Comparison of ENCODE assay signal across 14 cellular contexts in genomic region chr11:72971611-72972010, GRCh38.
DNase-seq lines count a peak whose midpoint lies in the region; ATAC-seq, FAIRE-seq and TF ChIP-seq lines count a peak whose summit lies in the region.
"Had no signal": no experiment of that assay in that cellular context is flagged by ENCODE, and none has a peak within 500 bp of the region (broad histone marks: within the 10 kb centered on the region; RNA-seq: fewer than 3 reads in every experiment).

No MANE protein-coding gene starts in this region.

- H3K36me3 Mint-ChIP-seq in activated B cell treated with CpG ODN at 0.5 μM for 24 hours (ENCODE audit: low read depth) (peaks cover 82% of the 10 kb centered on the region), mesothelial cell of epicardium (peaks cover 30% of the 10 kb centered on the region)
- H3K36me3 Mint-ChIP-seq in stimulated activated memory B cell treated with anti-CD40 and anti-IgM and Interleukin-4, amounts not matched to agents 10 μg/mL and 1 μg/mL and 100 μg/mL, for 72 hours, result peaks cover 75% of the 10 kb centered on the region

- peak overlapping the region in 4 of 8 donors; percentile 22 to 36 (median 31) for H3K27ac ChIP-seq in spleen

- FAIRE-seq in GM12892 (lab: Jason Lieb, UNC), result peak; percentile 76

- H3K4me3 Mint-ChIP-seq in activated B cell treated with CpG ODN at 0.5 μM for 24 hours (no peak overlapping the region), mesothelial cell of epicardium (no peak overlapping the region)
- H3K4me3 Mint-ChIP-seq in stimulated activated memory B cell treated with anti-CD40 and anti-IgM and Interleukin-4, amounts not matched to agents 10 μg/mL and 1 μg/mL and 100 μg/mL, for 72 hours, result no peak overlapping the region
- H3K4me3 Mint-ChIP-seq: CD4-positive, alpha-beta T cell had no signal

- TF ChIP-seq POLR2A in GM12892 (IDR thresholded peaks at IDR 0.05; ENCODE audit: low read depth, low read length), result no peak
- no peak for TF ChIP-seq POLR2A in spleen (IDR thresholded peaks at IDR 0.05)

- POLR2A ChIA-PET in activated B cell treated with CpG ODN at 0.5 μM for 24 hours (lab: Charles Lee), result interaction anchor here (0.6 kb wide), 1 partner anchor 34 kb away, joined by 4 read pairs; no protein-coding TSS in a partner anchor

- H3K4me1 Mint-ChIP-seq in activated B cell treated with CpG ODN at 0.5 μM for 24 hours, result peaks cover 67% of the 10 kb centered on the region
- H3K4me1 Mint-ChIP-seq in mesothelial cell of epicardium, result peaks cover 30% of the 10 kb centered on the region
- H3K4me1 Mint-ChIP-seq in stimulated activated memory B cell treated with anti-CD40 and anti-IgM and Interleukin-4, amounts not matched to agents 10 μg/mL and 1 μg/mL and 100 μg/mL, for 72 hours, result peaks cover 70% of the 10 kb centered on the region

- H3K4me3 ChIP-seq in spleen, result no peak overlapping the region
- H3K4me3 ChIP-seq: HAP-1 had no signal

- DNase-seq in GM12892 (ENCODE audit: insufficient read length), result no peak
- no peak for DNase-seq in activated B cell treated with CpG ODN at 0.5 μM for 24 hours
- DNase-seq in mesothelial cell of epicardium (ENCODE audit: low spot score in 2 of 2, unreplicated experiment in 2 of 2), result no peak
- DNase-seq in NCI-H526 (lab: John Stamatoyannopoulos, UW), result no peak
- DNase-seq in spleen, result no peak
- DNase-seq: CD4-positive, alpha-beta T cell; DMS53; NCI-H1436; NCI-H2029 treated with DMSO at 0.1 percent for 48 hours; NCI-H524; SIG-M5 had no signal

- no peaks in the 10 kb centered on the region for H3K27me3 ChIP-seq in spleen (replicated peaks in 1 of 7)

- no peaks in the 10 kb centered on the region for H3K27me3 Mint-ChIP-seq in activated B cell treated with CpG ODN at 0.5 μM for 24 hours
- H3K27me3 Mint-ChIP-seq in mesothelial cell of epicardium (ENCODE audit: low read depth), result no peaks in the 10 kb centered on the region
- no peaks in the 10 kb centered on the region for H3K27me3 Mint-ChIP-seq in stimulated activated memory B cell treated with anti-CD40 and anti-IgM and Interleukin-4, amounts not matched to agents 10 μg/mL and 1 μg/mL and 100 μg/mL, for 72 hours
- H3K27me3 Mint-ChIP-seq: CD4-positive, alpha-beta T cell had no signal

- intact Hi-C loops in activated B cell treated with CpG ODN at 0.5 μM for 24 hours (cut with micrococcal nuclease), result no loop called here
- intact Hi-C loops in spleen (cut with DNase I; ENCODE audit: low total_unique reads), result no loop called here

- H3K27ac Mint-ChIP-seq in activated B cell treated with CpG ODN at 0.5 μM for 24 hours (peak overlapping the region; percentile 47), mesothelial cell of epicardium (peak overlapping the region; percentile 28)
- peak overlapping the region; percentile 64 for H3K27ac Mint-ChIP-seq in stimulated activated memory B cell treated with anti-CD40 and anti-IgM and Interleukin-4, amounts not matched to agents 10 μg/mL and 1 μg/mL and 100 μg/mL, for 72 hours
- H3K27ac Mint-ChIP-seq: CD4-positive, alpha-beta T cell had no signal

- CTCF ChIA-PET in activated B cell treated with CpG ODN at 0.5 μM for 24 hours (lab: Charles Lee), result no interaction called here

- peaks cover 0 to 3% (median 0%) of the 10 kb centered on the region in 8 donors for H3K9me3 ChIP-seq in spleen

- TF ChIP-seq CTCF in activated B cell treated with CpG ODN at 0.5 μM for 24 hours (IDR thresholded peaks at IDR 0.05) (no peak), mesothelial cell of epicardium (IDR thresholded peaks at IDR 0.05; ENCODE audit: unreplicated experiment) (no peak), spleen (IDR thresholded peaks at IDR 0.05 in 8 of 11, conservative IDR thresholded peaks at IDR 0.05 in 3 of 11) (no peak)

- 83 to 92% (median 84%) methylated on average over 3 of the region's 3 CpGs for WGBS in spleen, 5 donors

- peaks cover 0 to 59% (median 4%) of the 10 kb centered on the region in 6 donors for H3K36me3 ChIP-seq in spleen
- H3K36me3 ChIP-seq: HAP-1 had no signal

- ATAC-seq in activated B cell treated with CpG ODN at 0.5 μM for 24 hours (ENCODE audit: low read depth) (no peak), GM19035 (IDR thresholded peaks at IDR 0.05; ENCODE audit: unreplicated experiment) (no peak)
- no peak for ATAC-seq in stimulated activated memory B cell treated with anti-CD40 and anti-IgM and Interleukin-4, amounts not matched to agents 10 μg/mL and 1 μg/mL and 100 μg/mL, for 72 hours

- peaks cover 8 to 82% (median 52%) of the 10 kb centered on the region in 6 donors for H3K4me1 ChIP-seq in spleen

- H3K9me3 Mint-ChIP-seq in activated B cell treated with CpG ODN at 0.5 μM for 24 hours (peaks cover 2% of the 10 kb centered on the region), mesothelial cell of epicardium (peaks cover 22% of the 10 kb centered on the region)
- H3K9me3 Mint-ChIP-seq in stimulated activated memory B cell treated with anti-CD40 and anti-IgM and Interleukin-4, amounts not matched to agents 10 μg/mL and 1 μg/mL and 100 μg/mL, for 72 hours, result peaks cover 3% of the 10 kb centered on the region
- H3K9me3 Mint-ChIP-seq: CD4-positive, alpha-beta T cell had no signal
